9 cellular contexts compared by ENCODE assay signal in the genomic region with DNA sequence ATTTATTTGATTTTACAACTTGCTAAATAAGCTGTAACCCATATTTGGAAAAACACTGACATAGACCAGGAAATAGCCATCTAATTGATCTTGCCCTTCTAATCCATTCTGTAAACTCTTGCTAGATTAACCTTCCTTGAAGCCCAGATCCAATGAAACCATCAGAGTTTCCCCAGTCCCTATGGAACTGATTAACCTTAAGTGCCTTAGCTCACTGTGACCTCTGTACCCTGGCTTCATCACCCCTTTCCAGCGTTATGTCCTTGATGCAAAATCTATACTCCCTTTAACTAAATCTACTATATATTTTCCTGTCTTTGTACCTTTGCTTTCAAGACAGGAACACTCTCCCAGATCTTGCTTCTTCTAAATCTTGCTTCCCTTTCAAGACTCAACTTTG. TPM values are rescaled to one million over a fixed set of nuclear protein-coding genes. Genes with fewer than 3 reads are reported as not detected.
"Had no signal": no experiment of that assay in that cellular context is flagged by ENCODE, and none has a peak within 500 bp of the region (broad histone marks: within the 10 kb centered on the region; RNA-seq: fewer than 3 reads in every experiment).

No MANE protein-coding gene starts in this region.

- DNase-seq: GM23248, GOT3, H7, HFFc6, IMR-90 had no signal

- H3K4me1 ChIP-seq: HAP-1 had no signal

- H3K9me3 ChIP-seq: HAP-1 had no signal

- ATAC-seq: HCT116, K562 had no signal

- H3K4me3 ChIP-seq: GM23248, HAP-1, K562 had no signal

- FAIRE-seq: K562 had no signal

- H3K27ac ChIP-seq: GM23248, HL-60 had no signal

- H3K36me3 ChIP-seq: HAP-1 had no signal

RNA-seq across cellular contexts. Expression of a gene that starts 42.9 kb away (rescaled TPM):
- total RNA-seq: HFFc6, IMR-90, K562 had no signal
- polyA plus RNA-seq: IMR-90, K562 had no signal
